In genomic region chr2:163658556-163658955, GRCh38 we compare ENCODE assay signal across 1 cellular context.
TF ChIP-seq lines count a peak whose summit lies in the region.

No MANE protein-coding gene starts in this region.

TF ChIP-seq in GM23338, 12 proteins besides CTCF, POLR2A, EP300 and RAD21 (continued from another document):
- TF ChIP-seq REST (IDR thresholded peaks at IDR 0.05; ENCODE audit: unreplicated experiment) (no peak), ZNF462 (CRISPR knock-in tag; IDR thresholded peaks at IDR 0.05) (no peak), ZNF114 (CRISPR knock-in tag; IDR thresholded peaks at IDR 0.05) (no peak)
TF ChIP-seq in GM23338: peak in this region for 0.
